In the genomic region with DNA sequence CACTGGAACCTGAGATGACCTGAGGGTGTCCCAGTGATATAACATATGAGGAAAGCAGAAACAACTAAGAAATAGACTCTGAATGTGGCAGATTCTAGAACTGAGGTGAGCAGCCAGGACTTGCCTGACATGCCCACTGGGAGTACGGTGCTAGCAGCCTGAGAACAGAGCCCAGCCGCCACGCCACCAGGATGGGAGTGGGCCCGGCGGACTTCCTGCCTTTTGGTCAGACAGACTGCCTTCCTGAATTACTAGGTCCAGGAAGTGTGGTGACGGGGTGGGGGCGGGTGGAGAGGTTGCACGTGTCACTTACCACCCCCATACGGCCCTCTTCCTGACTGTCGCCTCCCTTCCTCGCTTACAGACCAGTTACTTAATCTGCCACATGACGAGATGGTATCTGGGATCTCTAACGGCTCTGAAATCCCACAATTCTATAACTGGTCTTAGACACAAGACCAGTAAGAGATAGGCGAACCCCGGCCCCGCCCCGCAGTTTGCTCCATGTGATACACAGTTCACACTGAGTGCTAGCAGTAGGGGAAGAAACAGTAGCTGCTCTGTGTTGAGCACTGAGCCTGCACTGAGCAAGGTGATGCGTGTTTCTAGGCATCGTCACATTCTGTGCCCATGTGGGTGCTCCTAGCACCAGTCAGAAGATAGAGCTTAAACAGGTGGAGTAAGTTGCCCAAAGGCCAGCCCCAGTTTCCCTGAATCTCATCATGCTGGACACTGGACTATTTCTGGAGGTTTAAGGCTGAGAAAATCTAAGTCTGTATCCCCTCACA, we compare ENCODE assay signal across 9 cellular contexts.
DNase-seq lines count a peak whose midpoint lies in the region; ATAC-seq, FAIRE-seq and TF ChIP-seq lines count a peak whose summit lies in the region.
"Had no signal": no experiment of that assay in that cellular context is flagged by ENCODE, and none has a peak within 500 bp of the region (broad histone marks: within the 10 kb centered on the region; RNA-seq: fewer than 3 reads in every experiment).

No MANE protein-coding gene starts in this region.

- peak overlapping the region; percentile 71 for H2AFZ ChIP-seq in OCI-LY7 (ENCODE audit: low read length)
- peak overlapping the region; percentile 69 for H2AFZ ChIP-seq in HepG2 (ENCODE audit: low read length)

- in situ Hi-C loops in HepG2 (cut with HindIII; ENCODE audit: extremely low pct_ligation_motif_present, low pct_unique_long_range_greater_than_20kb): no loop called here

- POLR2A ChIA-PET in OCI-LY7 (lab: Charles Lee): no interaction called here
- POLR2A ChIA-PET in HepG2 (lab: Yijun Ruan, JAX): no interaction called here

- H3K27ac Mint-ChIP-seq in activated T-helper 17 cell treated with anti-CD3 and anti-CD28 coated beads, Interleukin-2, amount 50 U/mL, for 72 hours: peak overlapping the region; percentile 72

- H3K4me3 ChIP-seq in OCI-LY7 (ENCODE audit: low read depth, low read length, poor library complexity, severe bottlenecking): no peak overlapping the region
- H3K4me3 ChIP-seq in HepG2 (replicated peaks in 1 of 3; ENCODE audit: insufficient read depth in 1 of 3, low read depth in 2 of 3, low read length in 3 of 3): peak overlapping the region; percentile 14 to 63 (median 48)

- ATAC-seq in GM19463 (IDR thresholded peaks at IDR 0.05; ENCODE audit: unreplicated experiment) (peak; percentile 53), HepG2 (peak; percentile 88), HG02642 (IDR thresholded peaks at IDR 0.05; ENCODE audit: poor library complexity, unreplicated experiment) (no peak)
- ATAC-seq in activated T-helper 17 cell treated with anti-CD3 and anti-CD28 coated beads, Interleukin-2, amount 50 U/mL, for 72 hours (replicated peaks): peak; percentile 85

- H3K9me2 ChIP-seq in OCI-LY7 (ENCODE audit: insufficient read depth, low read length): no peaks in the 10 kb centered on the region

- TF ChIP-seq CTCF in OCI-LY7 (conservative IDR thresholded peaks at IDR 0.05; ENCODE audit: low read length): no peak
- no peak for TF ChIP-seq CTCF in HepG2 (CRISPR knock-in tag; IDR thresholded peaks at IDR 0.05)

- H3K9ac ChIP-seq in HepG2 (ENCODE audit: insufficient read depth, low read depth, low read length): no peak overlapping the region

- no TSS peak for BruUV-seq in OCI-LY7 (replicated peaks; lab: Mats Ljungman, UMichigan)
- BruUV-seq in HepG2 (replicated peaks; lab: Mats Ljungman, UMichigan): no TSS peak

- CTCF ChIA-PET in OCI-LY7 (lab: Charles Lee; ENCODE audit: unreplicated experiment): no interaction called here
- CTCF ChIA-PET in HepG2 (lab: Yijun Ruan, JAX; ENCODE audit: low intra/inter-chr PET ratio, low total read pairs): no interaction called here

- H4K20me1 ChIP-seq in OCI-LY7 (ENCODE audit: insufficient read depth, low read length) (no peaks in the 10 kb centered on the region), HepG2 (ENCODE audit: insufficient read depth, low read length) (no peaks in the 10 kb centered on the region)

- H3K27ac ChIP-seq in OCI-LY7 (ENCODE audit: low read depth, low read length, poor library complexity, severe bottlenecking) (no peak overlapping the region), HepG2 (ENCODE audit: extremely low read length, insufficient read depth, low read length) (no peak overlapping the region)

- FAIRE-seq in HepG2 (lab: Jason Lieb, UNC) (no peak), HTR-8/SVneo (lab: Jason Lieb, UNC) (no peak)
- FAIRE-seq: islet of Langerhans had no signal

- H3K9me3 Mint-ChIP-seq in activated T-helper 17 cell treated with anti-CD3 and anti-CD28 coated beads, Interleukin-2, amount 50 U/mL, for 72 hours: no peaks in the 10 kb centered on the region

- peaks cover 4% of the 10 kb centered on the region for H3K4me1 Mint-ChIP-seq in activated T-helper 17 cell treated with anti-CD3 and anti-CD28 coated beads, Interleukin-2, amount 50 U/mL, for 72 hours

- H3K9me3 ChIP-seq in OCI-LY7 (ENCODE audit: low read length): peaks cover 9% of the 10 kb centered on the region
- H3K9me3 ChIP-seq in HepG2 (ENCODE audit: low read length): no peaks in the 10 kb centered on the region

- no peaks in the 10 kb centered on the region for H3K27me3 Mint-ChIP-seq in activated T-helper 17 cell treated with anti-CD3 and anti-CD28 coated beads, Interleukin-2, amount 50 U/mL, for 72 hours

- H3K4me3 Mint-ChIP-seq in activated T-helper 17 cell treated with anti-CD3 and anti-CD28 coated beads, Interleukin-2, amount 50 U/mL, for 72 hours: peak overlapping the region; percentile 68

- H3K4me1 ChIP-seq in OCI-LY7 (ENCODE audit: insufficient read depth, low read length, poor library complexity, severe bottlenecking): peaks cover 6% of the 10 kb centered on the region
- H3K4me1 ChIP-seq in HepG2 (ENCODE audit: insufficient read depth, low read length): peaks cover 35% of the 10 kb centered on the region

- 13% methylated on average over 12 of the region's 19 CpGs for WGBS in HepG2 (ENCODE audit: low lambda C conversion rate)

- H3K4me2 ChIP-seq in OCI-LY7 (ENCODE audit: low read length): peak overlapping the region; percentile 47; the same call in 1 of the 2 replicates
- peak overlapping the region; percentile 82 for H3K4me2 ChIP-seq in HepG2 (ENCODE audit: low read depth, low read length)

- no peak for TF ChIP-seq RAD21 in HepG2 (CRISPR knock-in tag; IDR thresholded peaks at IDR 0.05)

- H3K36me3 ChIP-seq in OCI-LY7 (ENCODE audit: insufficient read depth, low read length) (no peaks in the 10 kb centered on the region), HepG2 (replicated peaks in 1 of 2; ENCODE audit: control insufficient read depth in 1 of 2, insufficient read depth in 2 of 2, low read length in 2 of 2) (no peaks in the 10 kb centered on the region)

- TF ChIP-seq POLR2A in HepG2 (IDR thresholded peaks at IDR 0.05; ENCODE audit: insufficient read depth in 1 of 2, low read depth in 2 of 2, low read length in 2 of 2): no peak

- DNase-seq in OCI-LY7 (ENCODE audit: low spot score) (peak; percentile 18), HepG2 (ENCODE audit: low spot score) (peak; percentile 71), NCI-H146 (lab: John Stamatoyannopoulos, UW) (no peak), HTR-8/SVneo (ENCODE audit: insufficient read length, low spot score) (no peak)
- peak; percentile 24 for DNase-seq in stimulated activated CD8-positive, alpha-beta memory T cell treated with anti-CD3 and anti-CD28 coated beads, Interleukin-12 subunit alpha, Interleukin-12 subunit beta, amount 100 ng/mL, for 4 hours (ENCODE audit: low read depth)

- intact Hi-C loops in OCI-LY7 (cut with micrococcal nuclease; ENCODE audit: unreplicated experiment): no loop called here
- intact Hi-C loops in HepG2 (cut with micrococcal nuclease; ENCODE audit: unreplicated experiment): no loop called here

- H3K27me3 ChIP-seq in HepG2 (ENCODE audit: control insufficient read depth in 1 of 2, insufficient read depth in 2 of 2, low read length in 2 of 2): peaks cover 0 to 38% of the 10 kb centered on the region in 2 experiments; a peak in 3 of 5 replicates

- no peak for TF ChIP-seq EP300 in HepG2 (IDR thresholded peaks at IDR 0.05; ENCODE audit: low read depth in 2 of 2, low read length in 2 of 2)
- TF ChIP-seq EP300 in HepG2 (CRISPR knock-in tag; IDR thresholded peaks at IDR 0.05; ENCODE audit: borderline replicate concordance): no peak

- H3K79me2 ChIP-seq in OCI-LY7 (ENCODE audit: insufficient read depth, low read depth, low read length): no peaks in the 10 kb centered on the region
- H3K79me2 ChIP-seq in HepG2 (ENCODE audit: insufficient read depth, low read length): no peaks in the 10 kb centered on the region

- no peaks in the 10 kb centered on the region for H3K36me3 Mint-ChIP-seq in activated T-helper 17 cell treated with anti-CD3 and anti-CD28 coated beads, Interleukin-2, amount 50 U/mL, for 72 hours (ENCODE audit: low read depth)

TF ChIP-seq in HepG2, 621 proteins besides CTCF, POLR2A, EP300 and RAD21 (continues in another document):
- TF ChIP-seq PITX1 (CRISPR knock-in tag; IDR thresholded peaks at IDR 0.05) (no peak), LCORL (IDR thresholded peaks at IDR 0.05) (no peak), LCORL (CRISPR knock-in tag; IDR thresholded peaks at IDR 0.05) (no peak), SRSF1 (optimal IDR thresholded peaks at IDR 0.05; ENCODE audit: low read depth, low read length) (no peak), NR1H2 (CRISPR knock-in tag; IDR thresholded peaks at IDR 0.05; ENCODE audit: borderline replicate concordance, low read depth) (no peak), ZNF431 (CRISPR knock-in tag; IDR thresholded peaks at IDR 0.05; ENCODE audit: borderline replicate concordance, low read depth) (no peak), TOE1 (CRISPR knock-in tag; IDR thresholded peaks at IDR 0.05) (no peak)
- TF ChIP-seq, protein P1, sequence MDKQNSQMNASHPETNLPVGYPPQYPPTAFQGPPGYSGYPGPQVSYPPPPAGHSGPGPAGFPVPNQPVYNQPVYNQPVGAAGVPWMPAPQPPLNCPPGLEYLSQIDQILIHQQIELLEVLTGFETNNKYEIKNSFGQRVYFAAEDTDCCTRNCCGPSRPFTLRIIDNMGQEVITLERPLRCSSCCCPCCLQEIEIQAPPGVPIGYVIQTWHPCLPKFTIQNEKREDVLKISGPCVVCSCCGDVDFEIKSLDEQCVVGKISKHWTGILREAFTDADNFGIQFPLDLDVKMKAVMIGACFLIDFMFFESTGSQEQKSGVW (CRISPR knock-in tag; IDR thresholded peaks at IDR 0.05; ENCODE audit: borderline replicate concordance): no peak
- TF ChIP-seq, protein P2, sequence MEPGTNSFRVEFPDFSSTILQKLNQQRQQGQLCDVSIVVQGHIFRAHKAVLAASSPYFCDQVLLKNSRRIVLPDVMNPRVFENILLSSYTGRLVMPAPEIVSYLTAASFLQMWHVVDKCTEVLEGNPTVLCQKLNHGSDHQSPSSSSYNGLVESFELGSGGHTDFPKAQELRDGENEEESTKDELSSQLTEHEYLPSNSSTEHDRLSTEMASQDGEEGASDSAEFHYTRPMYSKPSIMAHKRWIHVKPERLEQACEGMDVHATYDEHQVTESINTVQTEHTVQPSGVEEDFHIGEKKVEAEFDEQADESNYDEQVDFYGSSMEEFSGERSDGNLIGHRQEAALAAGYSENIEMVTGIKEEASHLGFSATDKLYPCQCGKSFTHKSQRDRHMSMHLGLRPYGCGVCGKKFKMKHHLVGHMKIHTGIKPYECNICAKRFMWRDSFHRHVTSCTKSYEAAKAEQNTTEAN (CRISPR knock-in tag; conservative IDR thresholded peaks at IDR 0.05): no peak
- TF ChIP-seq, protein P3, sequence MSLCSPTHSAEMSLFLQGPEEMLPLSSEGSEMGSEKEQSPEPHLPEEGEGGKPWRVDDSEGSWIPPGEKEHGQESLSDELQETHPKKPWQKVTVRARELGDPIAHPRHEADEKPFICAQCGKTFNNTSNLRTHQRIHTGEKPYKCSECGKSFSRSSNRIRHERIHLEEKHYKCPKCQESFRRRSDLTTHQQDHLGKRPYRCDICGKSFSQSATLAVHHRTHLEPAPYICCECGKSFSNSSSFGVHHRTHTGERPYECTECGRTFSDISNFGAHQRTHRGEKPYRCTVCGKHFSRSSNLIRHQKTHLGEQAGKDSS (CRISPR knock-in tag; IDR thresholded peaks at IDR 0.05; ENCODE audit: borderline replicate concordance, low read depth): no peak

Comparison
In these comparisons a context has a peak if more than half of its experiments do, and no peak if none do; other contexts are left out.
1. DNase-seq: peak in OCI-LY7 (single experiment), HepG2 (single experiment) and stimulated activated CD8-positive, alpha-beta memory T cell treated with anti-CD3 and anti-CD28 coated beads, Interleukin-12 subunit alpha, Interleukin-12 subunit beta, amount 100 ng/mL, for 4 hours (single experiment); none in NCI-H146 (single experiment) and HTR-8/SVneo (single experiment).